In the genomic region with DNA sequence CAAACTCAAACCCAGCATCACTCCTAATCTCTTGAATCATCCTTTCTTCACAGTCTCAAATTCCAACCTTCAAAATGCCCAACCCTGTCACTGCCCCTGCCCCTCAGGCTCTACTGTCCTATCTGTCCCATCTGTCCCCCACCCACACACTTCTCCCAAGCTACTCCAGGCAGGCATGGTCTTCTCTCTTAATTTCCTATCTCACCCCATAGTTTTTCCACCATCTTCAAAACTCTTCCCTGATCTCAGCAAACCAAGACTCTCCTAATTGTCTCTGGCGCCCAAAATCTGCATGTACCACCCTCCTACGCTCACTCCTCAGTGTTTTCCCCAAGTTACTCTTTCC, we compare ENCODE assay signal across 8 cellular contexts. TPM values are rescaled to one million over a fixed set of nuclear protein-coding genes. Genes with fewer than 3 reads are reported as not detected.
DNase-seq lines count a peak whose midpoint lies in the region; ATAC-seq and TF ChIP-seq lines count a peak whose summit lies in the region.

No MANE protein-coding gene starts in this region.

- peaks cover 9% of the 10 kb centered on the region for H3K36me3 Mint-ChIP-seq in CD8-positive, alpha-beta T cell
- H3K36me3 Mint-ChIP-seq in endodermal cell (ENCODE audit: low read depth), result no peaks in the 10 kb centered on the region

- peak overlapping the region; percentile 96 for H3K4me2 ChIP-seq in OCI-LY1 (ENCODE audit: low read length)

- H3K4me1 Mint-ChIP-seq in CD8-positive, alpha-beta T cell (ENCODE audit: low read depth), result peaks cover 33% of the 10 kb centered on the region
- peaks cover 4% of the 10 kb centered on the region for H3K4me1 Mint-ChIP-seq in endodermal cell

- no peaks in the 10 kb centered on the region for H3F3A ChIP-seq in OCI-LY1 (ENCODE audit: insufficient read depth, low read length)

- H3K27ac ChIP-seq in CD8-positive, alpha-beta T cell (ENCODE audit: low read depth, low read length), result peak overlapping the region; percentile 64
- H3K27ac ChIP-seq in OCI-LY1 (ENCODE audit: low read depth, low read length, poor library complexity, severe bottlenecking) (peak overlapping the region; percentile 61), endodermal cell (ENCODE audit: low read depth, low read length) (peak overlapping the region; percentile 89), neutrophil (peak overlapping the region; percentile 97)

- DNase-seq in CD8-positive, alpha-beta T cell, result no peak
- DNase-seq in endodermal cell (no peak), occipital lobe (lab: John Stamatoyannopoulos, UW) (no peak), sciatic nerve (ENCODE audit: low spot score) (no peak), SW 1271 (lab: John Stamatoyannopoulos, UW) (no peak)

- no peaks in the 10 kb centered on the region for H3K27me3 ChIP-seq in CD8-positive, alpha-beta T cell (ENCODE audit: insufficient read depth, low read length)
- H3K27me3 ChIP-seq in OCI-LY1 (ENCODE audit: insufficient read depth, low read length) (no peaks in the 10 kb centered on the region), endodermal cell (ENCODE audit: control insufficient read depth, insufficient read depth, low read length, poor library complexity, severe bottlenecking) (no peaks in the 10 kb centered on the region), neutrophil (no peaks in the 10 kb centered on the region)

- no peaks in the 10 kb centered on the region for H3K9me3 ChIP-seq in CD8-positive, alpha-beta T cell (ENCODE audit: low read length)
- H3K9me3 ChIP-seq in OCI-LY1 (ENCODE audit: low read length) (no peaks in the 10 kb centered on the region), endodermal cell (ENCODE audit: control insufficient read depth, low read length) (no peaks in the 10 kb centered on the region), neutrophil (no peaks in the 10 kb centered on the region)

- 0% methylated on average over 2 of the region's 2 CpGs; no CpG with 5 or more reads in 1 of the 2 experiments for WGBS in endodermal cell (ENCODE audit: insufficient coverage in 1 of 2, insufficient read length in 1 of 2), 2 experiments

- H3K36me3 ChIP-seq in CD8-positive, alpha-beta T cell (ENCODE audit: insufficient read depth, low read length), result no peaks in the 10 kb centered on the region
- H3K36me3 ChIP-seq in OCI-LY1 (ENCODE audit: insufficient read depth, low read length) (no peaks in the 10 kb centered on the region), endodermal cell (ENCODE audit: control insufficient read depth, insufficient read depth, low read length) (no peaks in the 10 kb centered on the region), neutrophil (no peaks in the 10 kb centered on the region)

- peaks cover 8% of the 10 kb centered on the region for H3K4me1 ChIP-seq in CD8-positive, alpha-beta T cell (ENCODE audit: insufficient read depth, low read length)
- peaks cover 47% of the 10 kb centered on the region for H3K4me1 ChIP-seq in OCI-LY1 (ENCODE audit: insufficient read depth, low read length, severe bottlenecking)
- no peaks in the 10 kb centered on the region for H3K4me1 ChIP-seq in endodermal cell (ENCODE audit: control insufficient read depth, insufficient read depth, low read length)
- peaks cover 45 to 46% of the 10 kb centered on the region in 2 experiments for H3K4me1 ChIP-seq in neutrophil (ENCODE audit: control insufficient read depth in 1 of 2, insufficient read depth in 1 of 2, low read depth in 1 of 2, low read length in 1 of 2)

- no peak for ATAC-seq in CD8-positive, alpha-beta T cell
- ATAC-seq in GM18498 (IDR thresholded peaks at IDR 0.05; ENCODE audit: unreplicated experiment) (no peak), sciatic nerve (no peak)

- H3K27me3 Mint-ChIP-seq in CD8-positive, alpha-beta T cell (ENCODE audit: low read depth), result no peaks in the 10 kb centered on the region
- H3K27me3 Mint-ChIP-seq in endodermal cell (ENCODE audit: insufficient read depth), result no peaks in the 10 kb centered on the region

- peak overlapping the region; percentile 77 for H3K4me3 ChIP-seq in CD8-positive, alpha-beta T cell (ENCODE audit: low read depth, low read length)
- peak overlapping the region; percentile 85 for H3K4me3 ChIP-seq in OCI-LY1 (ENCODE audit: low read depth, low read length, poor library complexity, severe bottlenecking)
- H3K4me3 ChIP-seq in endodermal cell (ENCODE audit: low read length), result peak overlapping the region; percentile 86
- H3K4me3 ChIP-seq in neutrophil (ENCODE audit: low read depth in 1 of 2, low read length in 1 of 2), result peak overlapping the region; percentile 70 to 73

- H3K9ac ChIP-seq in OCI-LY1 (ENCODE audit: low read length), result peak overlapping the region; percentile 85
- H3K9ac ChIP-seq in endodermal cell (ENCODE audit: extremely low read depth, low read length, poor library complexity, severe bottlenecking), result peak overlapping the region; percentile 67

- H3K79me2 ChIP-seq in OCI-LY1 (ENCODE audit: insufficient read depth, low read length), result peaks cover 48% of the 10 kb centered on the region

- intact Hi-C loops in CD8-positive, alpha-beta T cell (cut with DNase I, micrococcal nuclease), result loop anchor here (2.0 to 5.0 kb wide), 3 partner anchors 158 to 218 kb away; a partner anchor contains a TSS
- intact Hi-C loops in sciatic nerve (cut with DNase I), result no loop called here

- TF ChIP-seq CTCF in CD8-positive, alpha-beta T cell (IDR thresholded peaks at IDR 0.05), result no peak
- TF ChIP-seq CTCF in OCI-LY1 (IDR thresholded peaks at IDR 0.05; ENCODE audit: low read length) (no peak), endodermal cell (conservative IDR thresholded peaks at IDR 0.05) (no peak), neutrophil (IDR thresholded peaks at IDR 0.05) (no peak)

- H3K9me3 Mint-ChIP-seq in CD8-positive, alpha-beta T cell, result no peaks in the 10 kb centered on the region
- H3K9me3 Mint-ChIP-seq in endodermal cell, result peaks cover 38% of the 10 kb centered on the region

- POLR2A ChIA-PET in CD8-positive, alpha-beta T cell (lab: Charles Lee), result interaction anchor here (0.5 to 0.9 kb wide), 3 partner anchors 10 to 1478 kb away, joined by 4 read pairs; no protein-coding TSS in a partner anchor

- H3K27ac Mint-ChIP-seq in CD8-positive, alpha-beta T cell, result peak overlapping the region; percentile 86
- peak overlapping the region; percentile 97 for H3K27ac Mint-ChIP-seq in endodermal cell

- peak overlapping the region; percentile 86 for H3K4me3 Mint-ChIP-seq in CD8-positive, alpha-beta T cell
- H3K4me3 Mint-ChIP-seq in endodermal cell, result peak overlapping the region; percentile 84

- H2AFZ ChIP-seq in OCI-LY1 (ENCODE audit: low read length), result no peak overlapping the region

- CTCF ChIA-PET in CD8-positive, alpha-beta T cell (lab: Charles Lee), result interaction anchor here (2.0 kb wide), 1 partner anchor 88 kb away, joined by 5 read pairs; no protein-coding TSS in a partner anchor

- no peaks in the 10 kb centered on the region for H3K9me2 ChIP-seq in OCI-LY1 (ENCODE audit: low read depth, low read length)

- H4K20me1 ChIP-seq in OCI-LY1 (ENCODE audit: insufficient read depth, low read length), result no peaks in the 10 kb centered on the region

RNA-seq across cellular contexts. Expression of a gene that starts 0.6 kb away (rescaled TPM):
- 10 to 100 TPM; 12.7 to 13.4 TPM for total RNA-seq in CD8-positive, alpha-beta T cell
- total RNA-seq in endodermal cell (10 to 100 TPM; 33.5 to 34.7 TPM), occipital lobe (48.8 TPM), sciatic nerve (116 TPM)
- polyA plus RNA-seq in endodermal cell (2013, experiment 1 of 2), result 62.3 TPM
- polyA plus RNA-seq in endodermal cell (2013, experiment 2 of 2), result 60.8 TPM
